In the genomic region with DNA sequence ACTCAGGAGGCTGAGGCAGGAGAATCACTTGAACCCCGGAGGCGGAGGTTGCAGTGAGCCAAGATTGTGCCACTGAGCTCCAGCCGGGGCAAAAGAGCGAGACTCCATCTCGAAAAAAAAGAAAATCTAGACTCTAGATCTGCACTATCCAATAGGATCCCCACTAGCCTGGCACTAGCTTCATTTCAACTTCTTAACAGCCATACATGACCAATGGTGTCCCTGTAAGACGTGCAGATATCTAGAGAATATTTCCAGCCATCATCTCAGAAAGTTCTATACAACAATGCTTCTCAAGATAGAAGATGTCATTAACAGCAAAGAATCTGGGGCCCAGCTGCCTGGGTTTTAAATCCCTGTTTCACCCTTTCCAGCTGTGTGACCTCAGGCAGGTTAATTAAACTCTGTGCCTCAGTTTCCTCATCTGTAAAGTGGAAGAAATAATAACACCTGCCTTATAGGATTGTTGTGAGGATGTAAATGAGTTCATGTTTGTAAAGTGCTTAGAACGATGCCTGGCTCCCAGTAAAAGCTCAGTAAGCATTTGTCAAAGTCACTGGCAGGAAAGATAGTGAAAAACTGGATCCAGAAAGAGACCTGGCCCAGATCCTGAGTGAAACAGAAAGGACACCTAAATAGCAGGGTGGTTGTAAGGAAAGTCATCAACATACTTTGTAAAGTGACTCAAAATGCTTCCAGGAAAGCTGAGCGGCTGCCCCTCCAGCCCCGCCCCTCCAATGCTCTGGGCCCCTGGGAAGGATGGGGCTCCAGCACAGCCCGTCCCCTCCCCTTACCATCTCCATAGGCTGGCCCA, we compare ENCODE assay signal across 1 cellular context.
TF ChIP-seq lines count a peak whose summit lies in the region.

No MANE protein-coding gene starts in this region.

TF ChIP-seq in K562, 482 proteins besides CTCF, POLR2A, EP300 and RAD21:
- TF ChIP-seq ZNF384 (IDR thresholded peaks at IDR 0.05; ENCODE audit: low read depth, low read length) (no peak), MAZ (CRISPR knock-in tag; conservative IDR thresholded peaks at IDR 0.05 in 1 of 2, IDR thresholded peaks at IDR 0.05 in 1 of 2) (peak in 1 of 2 experiments; percentile 39; a peak in 1 of 4 replicates), LEF1 (IDR thresholded peaks at IDR 0.05) (no peak), FOSL1 (tag; conservative IDR thresholded peaks at IDR 0.05) (peak; percentile 49), TAF9B (IDR thresholded peaks at IDR 0.05; ENCODE audit: partially characterized antibody) (no peak), HNRNPUL1 (IDR thresholded peaks at IDR 0.05; ENCODE audit: low read length) (no peak), ZNF224 (CRISPR knock-in tag; IDR thresholded peaks at IDR 0.05) (no peak), MEIS2 (IDR thresholded peaks at IDR 0.05; ENCODE audit: partially characterized antibody) (peak; percentile 38), TSC22D4 (tag; IDR thresholded peaks at IDR 0.05) (no peak), NFIC (IDR thresholded peaks at IDR 0.05) (no peak), PKNOX1 (IDR thresholded peaks at IDR 0.05) (peak; percentile 63), CBFB (CRISPR knock-in tag; IDR thresholded peaks at IDR 0.05) (no peak), HIVEP1 (CRISPR knock-in tag; IDR thresholded peaks at IDR 0.05) (no peak), ARID3A (IDR thresholded peaks at IDR 0.05; ENCODE audit: borderline replicate concordance, low read depth, low read length) (no peak), HMBOX1 (IDR thresholded peaks at IDR 0.05) (no peak), YBX1 (IDR thresholded peaks at IDR 0.05) (no peak), PTBP1 (IDR thresholded peaks at IDR 0.05; ENCODE audit: low read depth, low read length) (no peak), ZC3H4 (CRISPR knock-in tag; IDR thresholded peaks at IDR 0.05; ENCODE audit: borderline replicate concordance) (no peak), CXXC5 (CRISPR knock-in tag; IDR thresholded peaks at IDR 0.05) (no peak), ZNF324 (CRISPR knock-in tag; IDR thresholded peaks at IDR 0.05) (no peak), POLR3G (IDR thresholded peaks at IDR 0.05; ENCODE audit: extremely low read depth, insufficient read length, insufficient replicate concordance) (no peak), HNRNPK (IDR thresholded peaks at IDR 0.05; ENCODE audit: low read depth, low read length, poor library complexity, severe bottlenecking) (no peak), MCM3 (IDR thresholded peaks at IDR 0.05) (no peak), RBM34 (IDR thresholded peaks at IDR 0.05; ENCODE audit: borderline replicate concordance, insufficient read depth, low read length) (no peak), TRIM28 (IDR thresholded peaks at IDR 0.05) (no peak), EZH2 (IDR thresholded peaks at IDR 0.05; ENCODE audit: borderline replicate concordance, low read depth, low read length) (no peak), ZNF431 (CRISPR knock-in tag; IDR thresholded peaks at IDR 0.05) (peak; percentile 65; the same call in 1 of the 2 replicates), RBM39 (optimal IDR thresholded peaks at IDR 0.05; ENCODE audit: low read depth, low read length) (no peak), ARID1B (IDR thresholded peaks at IDR 0.05) (0 out of 2 replicates have a peak, but pooled peaks have one; percentile 10), SMARCA5 (IDR thresholded peaks at IDR 0.05) (no peak)
- TF ChIP-seq, protein P1, sequence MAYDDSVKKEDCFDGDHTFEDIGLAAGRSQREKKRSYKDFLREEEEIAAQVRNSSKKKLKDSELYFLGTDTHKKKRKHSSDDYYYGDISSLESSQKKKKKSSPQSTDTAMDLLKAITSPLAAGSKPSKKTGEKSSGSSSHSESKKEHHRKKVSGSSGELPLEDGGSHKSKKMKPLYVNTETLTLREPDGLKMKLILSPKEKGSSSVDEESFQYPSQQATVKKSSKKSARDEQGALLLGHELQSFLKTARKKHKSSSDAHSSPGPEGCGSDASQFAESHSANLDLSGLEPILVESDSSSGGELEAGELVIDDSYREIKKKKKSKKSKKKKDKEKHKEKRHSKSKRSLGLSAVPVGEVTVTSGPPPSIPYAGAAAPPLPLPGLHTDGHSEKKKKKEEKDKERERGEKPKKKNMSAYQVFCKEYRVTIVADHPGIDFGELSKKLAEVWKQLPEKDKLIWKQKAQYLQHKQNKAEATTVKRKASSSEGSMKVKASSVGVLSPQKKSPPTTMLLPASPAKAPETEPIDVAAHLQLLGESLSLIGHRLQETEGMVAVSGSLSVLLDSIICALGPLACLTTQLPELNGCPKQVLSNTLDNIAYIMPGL (CRISPR knock-in tag; IDR thresholded peaks at IDR 0.05): no peak
- TF ChIP-seq, protein P2, sequence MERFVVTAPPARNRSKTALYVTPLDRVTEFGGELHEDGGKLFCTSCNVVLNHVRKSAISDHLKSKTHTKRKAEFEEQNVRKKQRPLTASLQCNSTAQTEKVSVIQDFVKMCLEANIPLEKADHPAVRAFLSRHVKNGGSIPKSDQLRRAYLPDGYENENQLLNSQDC (CRISPR knock-in tag; IDR thresholded peaks at IDR 0.05): no peak
- TF ChIP-seq, protein P3, sequence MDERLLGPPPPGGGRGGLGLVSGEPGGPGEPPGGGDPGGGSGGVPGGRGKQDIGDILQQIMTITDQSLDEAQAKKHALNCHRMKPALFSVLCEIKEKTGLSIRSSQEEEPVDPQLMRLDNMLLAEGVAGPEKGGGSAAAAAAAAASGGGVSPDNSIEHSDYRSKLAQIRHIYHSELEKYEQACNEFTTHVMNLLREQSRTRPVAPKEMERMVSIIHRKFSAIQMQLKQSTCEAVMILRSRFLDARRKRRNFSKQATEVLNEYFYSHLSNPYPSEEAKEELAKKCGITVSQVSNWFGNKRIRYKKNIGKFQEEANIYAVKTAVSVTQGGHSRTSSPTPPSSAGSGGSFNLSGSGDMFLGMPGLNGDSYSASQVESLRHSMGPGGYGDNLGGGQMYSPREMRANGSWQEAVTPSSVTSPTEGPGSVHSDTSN (CRISPR knock-in tag; IDR thresholded peaks at IDR 0.05; ENCODE audit: low read depth): no peak
- TF ChIP-seq, protein P3 (tag; conservative IDR thresholded peaks at IDR 0.05; ENCODE audit: low read depth): peak; percentile 64
